In genomic region chr21:37380349-37381323, GRCh38 we compare ENCODE assay signal across 7 cellular contexts. TPM values are rescaled to one million over a fixed set of nuclear protein-coding genes. Genes with fewer than 3 reads are reported as not detected.
DNase-seq lines count a peak whose midpoint lies in the region; TF ChIP-seq lines count a peak whose summit lies in the region.

No MANE protein-coding gene starts in this region.

- H3K4me3 Mint-ChIP-seq in endothelial cell (ENCODE audit: unreplicated experiment) = no peak overlapping the region
- H3K4me3 Mint-ChIP-seq in nephron = no peak overlapping the region

- H3K27me3 Mint-ChIP-seq in endothelial cell (ENCODE audit: unreplicated experiment) (peaks cover 2% of the 10 kb centered on the region), nephron (ENCODE audit: low read depth) (no peaks in the 10 kb centered on the region)

- peak overlapping the region; percentile 20 for H3K27ac Mint-ChIP-seq in endothelial cell (ENCODE audit: unreplicated experiment)
- H3K27ac Mint-ChIP-seq in nephron = peak overlapping the region; percentile 1 to 18 (median 11)

- TF ChIP-seq CTCF in endothelial cell (IDR thresholded peaks at IDR 0.05; ENCODE audit: unreplicated experiment) (no peak), nephron (IDR thresholded peaks at IDR 0.05; ENCODE audit: unreplicated experiment in 3 of 3) (no peak)

- H3K4me1 Mint-ChIP-seq in endothelial cell (ENCODE audit: unreplicated experiment) (peaks cover 49% of the 10 kb centered on the region), nephron (peaks cover 47% of the 10 kb centered on the region)

- no peaks in the 10 kb centered on the region for H3K36me3 Mint-ChIP-seq in endothelial cell (ENCODE audit: low read depth, unreplicated experiment)
- H3K36me3 Mint-ChIP-seq in nephron (ENCODE audit: low read depth) = peaks cover 16% of the 10 kb centered on the region

- DNase-seq in ELF-1 (ENCODE audit: low read depth, low spot score) (peak; percentile 19), NCI-H2171 (lab: John Stamatoyannopoulos, UW) (peak; percentile 57), endothelial cell (ENCODE audit: low spot score) (no peak), NOMO-1 treated with dmso at 0.1 percent for 144 hours (lab: John Stamatoyannopoulos, UW; ENCODE audit: unreplicated experiment) (no peak), NCI-H1105 treated with DMSO at 0.1 percent for 48 hours (lab: John Stamatoyannopoulos, UW) (no peak)
- DNase-seq in stimulated activated CD4-positive, alpha-beta T cell treated with anti-CD3 and anti-CD28 coated beads, Interleukin-4, amount 100 ng/mL, for 4 hours = no peak

- no peaks in the 10 kb centered on the region for H3K9me3 Mint-ChIP-seq in endothelial cell (ENCODE audit: unreplicated experiment)
- H3K9me3 Mint-ChIP-seq in nephron = peaks cover 8% of the 10 kb centered on the region

RNA-seq across cellular contexts. Expression of gene DYRK1A, which starts 14.1 kb away (rescaled TPM):
- total RNA-seq in endothelial cell (ENCODE audit: unreplicated experiment) = 87.5 TPM

Comparison
In these comparisons a context has a peak if more than half of its experiments do, and no peak if none do; other contexts are left out.
1. DNase-seq: peak in ELF-1 (single experiment) and NCI-H2171 (single experiment); none in endothelial cell (single experiment), stimulated activated CD4-positive, alpha-beta T cell treated with anti-CD3 and anti-CD28 coated beads, Interleukin-4, amount 100 ng/mL, for 4 hours (0 of 2), NOMO-1 treated with dmso at 0.1 percent for 144 hours (single experiment) and NCI-H1105 treated with DMSO at 0.1 percent for 48 hours (single experiment).